ENCODE assay signal across 10 cellular contexts in the genomic region with DNA sequence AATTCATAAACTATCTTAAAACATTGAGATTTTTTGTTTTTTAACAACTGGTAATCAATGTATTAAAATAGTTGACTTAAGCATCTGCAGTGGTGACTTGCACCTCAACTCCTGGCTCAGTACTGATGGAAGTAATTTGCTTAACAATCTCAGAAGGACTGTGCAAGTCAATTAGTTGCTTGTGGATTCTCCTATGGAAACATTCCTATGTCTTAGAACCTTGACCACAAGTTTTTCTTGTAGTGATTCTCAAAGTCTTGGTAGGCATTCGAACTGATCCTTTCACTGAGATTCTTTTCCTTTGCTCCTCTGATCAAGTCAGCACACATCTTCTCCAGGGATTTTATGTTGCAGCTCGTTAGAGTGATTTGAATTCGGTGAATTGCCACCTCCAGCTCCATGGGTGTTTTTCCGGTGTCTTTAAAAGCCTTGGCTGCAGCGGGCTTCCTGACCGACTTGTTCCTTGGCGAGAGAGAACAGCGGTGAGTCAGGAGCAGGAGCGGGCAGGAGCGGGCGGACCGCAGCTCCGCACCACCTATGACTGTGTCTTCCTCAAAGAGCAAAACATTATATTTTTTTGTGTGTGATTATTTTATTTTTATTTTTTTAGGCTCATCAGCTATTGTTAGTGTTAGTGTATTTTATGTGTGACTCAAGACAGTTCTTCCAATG. TPM values are rescaled to one million over a fixed set of nuclear protein-coding genes. Genes with fewer than 3 reads are reported as not detected.
A peak's percentile ranks its signal among the peaks of the same experiment; 100 is the strongest.
DNase-seq lines count a peak whose midpoint lies in the region; ATAC-seq and TF ChIP-seq lines count a peak whose summit lies in the region.
"Had no signal": no experiment of that assay in that cellular context is flagged by ENCODE, and none has a peak within 500 bp of the region (broad histone marks: within the 10 kb centered on the region; RNA-seq: fewer than 3 reads in every experiment).

No MANE protein-coding gene starts in this region.

- no peak for DNase-seq in HFFc6
- DNase-seq in activated CD4-positive, alpha-beta memory T cell treated with anti-CD3 and anti-CD28 coated beads for 36 hours: no peak
- no peak for DNase-seq in Right ventricle myocardium superior
- peak; percentile 69 for DNase-seq in renal cortical epithelial cell (ENCODE audit: low read depth)
- no peak for DNase-seq in NCI-H510A treated with DMSO at 0.1 percent for 48 hours (lab: John Stamatoyannopoulos, UW)
- DNase-seq in NOMO-1 treated with DMSO at 0.1 percent for 48 hours (lab: John Stamatoyannopoulos, UW; ENCODE audit: unreplicated experiment): no peak
- DNase-seq: NCI-H1092 had no signal

- no peak for TF ChIP-seq CTCF in HFFc6 (IDR thresholded peaks at IDR 0.05)

- peaks cover 56% of the 10 kb centered on the region for H3K36me3 Mint-ChIP-seq in HFFc6 (ENCODE audit: low read depth)
- H3K36me3 Mint-ChIP-seq in activated CD4-positive, alpha-beta memory T cell treated with anti-CD3 and anti-CD28 coated beads for 36 hours: peaks cover 60% of the 10 kb centered on the region

- intact Hi-C loops in activated CD4-positive, alpha-beta memory T cell treated with anti-CD3 and anti-CD28 coated beads for 36 hours (cut with micrococcal nuclease): no loop called here
- intact Hi-C loops in Right ventricle myocardium superior (cut with DNase I): no loop called here

- H3K9me3 Mint-ChIP-seq in HFFc6: peaks cover 3% of the 10 kb centered on the region; the same call in 1 of the 2 replicates
- no peaks in the 10 kb centered on the region for H3K9me3 Mint-ChIP-seq in activated CD4-positive, alpha-beta memory T cell treated with anti-CD3 and anti-CD28 coated beads for 36 hours

- CTCF ChIA-PET in activated CD4-positive, alpha-beta memory T cell treated with anti-CD3 and anti-CD28 coated beads for 36 hours (lab: Charles Lee): interaction anchor here (0.6 to 1.4 kb wide), 6 partner anchors 9 to 66 kb away, joined by 3 to 7 read pairs (median 3); no protein-coding TSS in a partner anchor

- peak overlapping the region; percentile 77 for H3K4me3 Mint-ChIP-seq in HFFc6
- H3K4me3 Mint-ChIP-seq in activated CD4-positive, alpha-beta memory T cell treated with anti-CD3 and anti-CD28 coated beads for 36 hours: no peak overlapping the region
- H3K4me3 Mint-ChIP-seq: mesothelial cell of epicardium had no signal

- H3K4me1 Mint-ChIP-seq in HFFc6 (ENCODE audit: low read depth): peaks cover 67% of the 10 kb centered on the region
- H3K4me1 Mint-ChIP-seq in activated CD4-positive, alpha-beta memory T cell treated with anti-CD3 and anti-CD28 coated beads for 36 hours (ENCODE audit: low read depth): peaks cover 16% of the 10 kb centered on the region
- H3K4me1 Mint-ChIP-seq: mesothelial cell of epicardium had no signal

- H3K27me3 Mint-ChIP-seq in HFFc6 (ENCODE audit: insufficient read depth): no peaks in the 10 kb centered on the region; the same call in 1 of the 2 replicates
- no peaks in the 10 kb centered on the region for H3K27me3 Mint-ChIP-seq in activated CD4-positive, alpha-beta memory T cell treated with anti-CD3 and anti-CD28 coated beads for 36 hours

- peak overlapping the region; percentile 85 for H3K27ac Mint-ChIP-seq in HFFc6
- H3K27ac Mint-ChIP-seq in activated CD4-positive, alpha-beta memory T cell treated with anti-CD3 and anti-CD28 coated beads for 36 hours: peak overlapping the region; percentile 38
- H3K27ac Mint-ChIP-seq: mesothelial cell of epicardium had no signal

- POLR2A ChIA-PET in activated CD4-positive, alpha-beta memory T cell treated with anti-CD3 and anti-CD28 coated beads for 36 hours (lab: Charles Lee): no interaction called here

- ATAC-seq in Right ventricle myocardium superior (ENCODE audit: poor library complexity) (peak; percentile 21), HG03469 (IDR thresholded peaks at IDR 0.05; ENCODE audit: unreplicated experiment) (no peak), GM18502 (IDR thresholded peaks at IDR 0.05; ENCODE audit: poor library complexity, unreplicated experiment) (no peak)

RNA-seq across cellular contexts. Expression of a gene that starts 21.1 kb away (rescaled TPM):
- total RNA-seq in HFFc6 (2021; fragmentation: NEBNext Ultra II Directional; extraction: Animal tissue kit (Norgen Biotek cat#: 25700)): 10 to 100 TPM; 38.2 to 42.5 (median 40.5) TPM
- 10 to 100 TPM; 29.4 to 31.3 TPM for total RNA-seq in activated CD4-positive, alpha-beta memory T cell treated with anti-CD3 and anti-CD28 coated beads for 36 hours
- 13.8 TPM for total RNA-seq in Right ventricle myocardium superior
- total RNA-seq in renal cortical epithelial cell: 29.3 and 50.4 TPM in 2 replicates

RNA-seq across cellular contexts. Expression of a gene that starts 21.2 kb away (rescaled TPM):
- 1 to 10 TPM; 6.6 to 7.5 (median 7.2) TPM for total RNA-seq in HFFc6 (2021; fragmentation: NEBNext Ultra II Directional; extraction: Animal tissue kit (Norgen Biotek cat#: 25700))
- 1 to 10 TPM; 2.5 to 2.6 TPM for total RNA-seq in activated CD4-positive, alpha-beta memory T cell treated with anti-CD3 and anti-CD28 coated beads for 36 hours
- total RNA-seq in Right ventricle myocardium superior: 1.9 TPM
- 3.0 and 7.7 TPM in 2 replicates for total RNA-seq in renal cortical epithelial cell
